Comparison of ENCODE assay signal across 1 cellular context in the genomic region with DNA sequence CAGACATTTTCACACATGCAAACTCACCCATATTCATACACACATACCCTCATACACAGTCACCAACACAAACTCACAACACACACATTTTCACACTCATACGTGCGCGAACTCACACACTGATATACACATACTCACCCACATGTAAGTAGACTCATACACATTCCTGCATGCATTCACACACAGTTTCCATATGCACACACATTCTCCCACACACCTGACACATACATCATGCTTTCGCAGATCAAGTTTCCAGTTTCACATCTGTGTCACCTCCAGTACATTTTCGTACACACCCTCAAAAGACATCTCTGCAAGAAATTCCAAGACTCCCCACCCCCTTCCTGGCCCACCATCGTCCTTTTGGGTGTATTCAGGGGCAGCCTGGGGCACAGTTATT.
TF ChIP-seq lines count a peak whose summit lies in the region.

No MANE protein-coding gene starts in this region.

TF ChIP-seq in HepG2, 621 proteins besides CTCF, POLR2A, EP300 and RAD21:
- TF ChIP-seq, protein P1, sequence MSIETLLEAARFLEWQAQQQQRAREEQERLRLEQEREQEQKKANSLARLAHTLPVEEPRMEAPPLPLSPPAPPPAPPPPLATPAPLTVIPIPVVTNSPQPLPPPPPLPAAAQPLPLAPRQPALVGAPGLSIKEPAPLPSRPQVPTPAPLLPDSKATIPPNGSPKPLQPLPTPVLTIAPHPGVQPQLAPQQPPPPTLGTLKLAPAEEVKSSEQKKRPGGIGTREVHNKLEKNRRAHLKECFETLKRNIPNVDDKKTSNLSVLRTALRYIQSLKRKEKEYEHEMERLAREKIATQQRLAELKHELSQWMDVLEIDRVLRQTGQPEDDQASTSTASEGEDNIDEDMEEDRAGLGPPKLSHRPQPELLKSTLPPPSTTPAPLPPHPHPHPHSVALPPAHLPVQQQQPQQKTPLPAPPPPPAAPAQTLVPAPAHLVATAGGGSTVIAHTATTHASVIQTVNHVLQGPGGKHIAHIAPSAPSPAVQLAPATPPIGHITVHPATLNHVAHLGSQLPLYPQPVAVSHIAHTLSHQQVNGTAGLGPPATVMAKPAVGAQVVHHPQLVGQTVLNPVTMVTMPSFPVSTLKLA (IDR thresholded peaks at IDR 0.05) = 0 out of 2 replicates have a peak, but pooled peaks have one; percentile 7
- TF ChIP-seq ZMAT3 (CRISPR knock-in tag; conservative IDR thresholded peaks at IDR 0.05) (no peak), ZNF792 (CRISPR knock-in tag; IDR thresholded peaks at IDR 0.05) (no peak), JUNB (CRISPR knock-in tag; IDR thresholded peaks at IDR 0.05; ENCODE audit: borderline replicate concordance) (0 out of 2 replicates have a peak, but pooled peaks have one; percentile 20), AHDC1 (CRISPR knock-in tag; IDR thresholded peaks at IDR 0.05; ENCODE audit: borderline replicate concordance) (no peak), MXD4 (CRISPR knock-in tag; IDR thresholded peaks at IDR 0.05) (no peak), PHF20 (CRISPR knock-in tag; IDR thresholded peaks at IDR 0.05) (no peak), ZNF841 (CRISPR knock-in tag; IDR thresholded peaks at IDR 0.05; ENCODE audit: borderline replicate concordance) (no peak), U2AF2 (IDR thresholded peaks at IDR 0.05; ENCODE audit: low read depth, low read length) (no peak), ZNF552 (CRISPR knock-in tag; IDR thresholded peaks at IDR 0.05; ENCODE audit: borderline replicate concordance) (no peak)
- TF ChIP-seq, protein P2, sequence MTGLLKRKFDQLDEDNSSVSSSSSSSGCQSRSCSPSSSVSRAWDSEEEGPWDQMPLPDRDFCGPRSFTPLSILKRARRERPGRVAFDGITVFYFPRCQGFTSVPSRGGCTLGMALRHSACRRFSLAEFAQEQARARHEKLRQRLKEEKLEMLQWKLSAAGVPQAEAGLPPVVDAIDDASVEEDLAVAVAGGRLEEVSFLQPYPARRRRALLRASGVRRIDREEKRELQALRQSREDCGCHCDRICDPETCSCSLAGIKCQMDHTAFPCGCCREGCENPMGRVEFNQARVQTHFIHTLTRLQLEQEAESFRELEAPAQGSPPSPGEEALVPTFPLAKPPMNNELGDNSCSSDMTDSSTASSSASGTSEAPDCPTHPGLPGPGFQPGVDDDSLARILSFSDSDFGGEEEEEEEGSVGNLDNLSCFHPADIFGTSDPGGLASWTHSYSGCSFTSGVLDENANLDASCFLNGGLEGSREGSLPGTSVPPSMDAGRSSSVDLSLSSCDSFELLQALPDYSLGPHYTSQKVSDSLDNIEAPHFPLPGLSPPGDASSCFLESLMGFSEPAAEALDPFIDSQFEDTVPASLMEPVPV (CRISPR knock-in tag; IDR thresholded peaks at IDR 0.05) = no peak
TF ChIP-seq in HepG2: peak in this region for 2.
